In the genomic region with DNA sequence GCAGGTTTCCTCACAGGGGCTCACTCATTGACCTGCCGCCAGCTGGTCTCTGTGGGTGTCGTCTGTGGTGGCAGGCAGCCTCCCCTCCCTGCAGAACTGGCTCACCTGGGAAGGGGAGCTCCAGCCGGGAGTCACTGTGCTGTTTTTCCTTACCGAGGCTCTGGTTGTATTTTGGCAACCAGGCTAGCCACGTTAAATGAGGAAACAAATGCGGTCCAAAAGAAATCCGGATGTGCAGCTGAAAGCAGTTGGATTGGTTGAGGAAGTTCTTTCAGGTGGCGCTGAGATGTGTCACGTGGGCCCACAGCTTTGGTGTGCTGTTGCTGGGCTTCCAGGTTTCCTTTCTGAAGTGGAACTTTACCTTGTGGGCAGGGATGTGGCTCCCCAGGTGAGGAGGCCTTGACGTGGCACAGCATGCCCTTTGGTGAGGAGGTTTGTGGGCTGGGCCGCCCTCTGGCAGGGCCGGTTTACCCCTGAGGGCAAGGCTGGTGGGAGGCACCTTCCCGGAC, we compare ENCODE assay signal across 9 cellular contexts. TPM values are rescaled to one million over a fixed set of nuclear protein-coding genes. Genes with fewer than 3 reads are reported as not detected.
DNase-seq lines count a peak whose midpoint lies in the region; ATAC-seq, FAIRE-seq and TF ChIP-seq lines count a peak whose summit lies in the region.
"Had no signal": no experiment of that assay in that cellular context is flagged by ENCODE, and none has a peak within 500 bp of the region (broad histone marks: within the 10 kb centered on the region; RNA-seq: fewer than 3 reads in every experiment).

No MANE protein-coding gene starts in this region.

- ATAC-seq in right lobe of liver, result peak in 3 of 4 donors; percentile 18 to 36 (median 23)
- no peak for ATAC-seq in HepG2

- H2AFZ ChIP-seq in HepG2 (ENCODE audit: low read length) (no peak overlapping the region), OCI-LY7 (ENCODE audit: low read length) (peak overlapping the region; percentile 40)

- no peaks in the 10 kb centered on the region for H3K9me2 ChIP-seq in OCI-LY7 (ENCODE audit: insufficient read depth, low read length)

- H3K4me2 ChIP-seq in HepG2 (ENCODE audit: low read depth, low read length), result no peak overlapping the region
- peak overlapping the region; percentile 27; the same call in 1 of the 2 replicates for H3K4me2 ChIP-seq in OCI-LY7 (ENCODE audit: low read length)

- no peak for TF ChIP-seq POLR2A in right lobe of liver (IDR thresholded peaks at IDR 0.05)
- TF ChIP-seq POLR2A in HepG2 (IDR thresholded peaks at IDR 0.05; ENCODE audit: insufficient read depth in 1 of 2, low read depth in 2 of 2, low read length in 2 of 2), result no peak
- no peak for TF ChIP-seq POLR2A in suprapubic skin (IDR thresholded peaks at IDR 0.05)
- TF ChIP-seq POLR2A in uterus (IDR thresholded peaks at IDR 0.05), result no peak
- no peak for TF ChIP-seq POLR2A in transverse colon (IDR thresholded peaks at IDR 0.05)

- no peak overlapping the region for H3K4me3 ChIP-seq in right lobe of liver
- no peak overlapping the region for H3K4me3 ChIP-seq in HepG2 (replicated peaks in 1 of 3; ENCODE audit: insufficient read depth in 1 of 3, low read depth in 2 of 3, low read length in 3 of 3)
- no peak overlapping the region for H3K4me3 ChIP-seq in OCI-LY7 (ENCODE audit: low read depth, low read length, poor library complexity, severe bottlenecking)
- peak overlapping the region in 7 of 59 donors; percentile 2 to 19 (median 8) for H3K4me3 ChIP-seq in dorsolateral prefrontal cortex
- H3K4me3 ChIP-seq in suprapubic skin, result peak overlapping the region; percentile 7
- no peak overlapping the region for H3K4me3 ChIP-seq in uterus
- no peak overlapping the region for H3K4me3 ChIP-seq in transverse colon

- 66% methylated on average over 7 of the region's 13 CpGs for WGBS in right lobe of liver (ENCODE audit: insufficient coverage, low coverage, low lambda C conversion rate, missing lambda C conversion rate)
- 90% methylated on average over 13 of the region's 13 CpGs for whole genome bisulfite sequencing in HepG2 (ENCODE audit: low lambda C conversion rate)
- 44% methylated on average over 10 of the region's 13 CpGs for WGBS in suprapubic skin
- 64 to 80% methylated on average over 1 to 13 of the region's 13 CpGs for WGBS in transverse colon (ENCODE audit: low coverage in 1 of 2), 2 donors

- intact Hi-C loops in right lobe of liver (cut with DNase I) (no loop called here), HepG2 (cut with micrococcal nuclease; ENCODE audit: unreplicated experiment) (no loop called here), OCI-LY7 (cut with micrococcal nuclease; ENCODE audit: unreplicated experiment) (no loop called here), dorsolateral prefrontal cortex (cut with DNase I) (no loop called here), uterus (cut with DNase I; ENCODE audit: low total_unique reads) (no loop called here), transverse colon (cut with DNase I; ENCODE audit: low total_unique reads) (no loop called here)

- DNase-seq in right lobe of liver, result no peak
- no peak for DNase-seq in HepG2 (ENCODE audit: low spot score)
- DNase-seq in OCI-LY7 (ENCODE audit: low spot score), result peak; percentile 28
- peak in 3 of 10 donors; percentile 45 to 58 (median 56) for DNase-seq in dorsolateral prefrontal cortex
- no peak for DNase-seq in suprapubic skin (ENCODE audit: low spot score in 2 of 2)
- DNase-seq in uterus, result no peak
- no peak for DNase-seq in transverse colon
- DNase-seq in dermis blood vessel endothelial cell, result no peak
- DNase-seq: NCI-H146 had no signal

- in situ Hi-C loops in HepG2 (cut with HindIII; ENCODE audit: extremely low pct_ligation_motif_present, low pct_unique_long_range_greater_than_20kb), result no loop called here
- in situ Hi-C loops in transverse colon (cut with MboI; ENCODE audit: low pct_ligation_motif_present in 1 of 4, low pct_unique_long_range_greater_than_20kb in 1 of 4, low sequenced_read_pairs in 3 of 4), result no loop called here

- H4K20me1 ChIP-seq in HepG2 (ENCODE audit: insufficient read depth, low read length), result no peaks in the 10 kb centered on the region
- H4K20me1 ChIP-seq in OCI-LY7 (ENCODE audit: insufficient read depth, low read length), result no peaks in the 10 kb centered on the region

- H3K27me3 ChIP-seq in right lobe of liver (no peaks in the 10 kb centered on the region), HepG2 (ENCODE audit: control insufficient read depth in 1 of 2, insufficient read depth in 2 of 2, low read length in 2 of 2) (no peaks in the 10 kb centered on the region), dorsolateral prefrontal cortex (no peaks in the 10 kb centered on the region), suprapubic skin (no peaks in the 10 kb centered on the region), uterus (no peaks in the 10 kb centered on the region), transverse colon (no peaks in the 10 kb centered on the region)

- no peak for TF ChIP-seq EP300 in HepG2 (IDR thresholded peaks at IDR 0.05; ENCODE audit: low read depth in 2 of 2, low read length in 2 of 2)
- no peak for TF ChIP-seq EP300 in HepG2 (CRISPR knock-in tag; IDR thresholded peaks at IDR 0.05; ENCODE audit: borderline replicate concordance)
- no peak for TF ChIP-seq EP300 in suprapubic skin (IDR thresholded peaks at IDR 0.05)
- TF ChIP-seq EP300 in transverse colon (IDR thresholded peaks at IDR 0.05; ENCODE audit: low read depth), result no peak

- H3K79me2 ChIP-seq in HepG2 (ENCODE audit: insufficient read depth, low read length) (no peaks in the 10 kb centered on the region), OCI-LY7 (ENCODE audit: insufficient read depth, low read depth, low read length) (no peaks in the 10 kb centered on the region)

- H3K9ac ChIP-seq in HepG2 (ENCODE audit: insufficient read depth, low read depth, low read length), result no peak overlapping the region

- no peak for TF ChIP-seq RAD21 in HepG2 (CRISPR knock-in tag; IDR thresholded peaks at IDR 0.05)

- H3K4me1 ChIP-seq in right lobe of liver (no peaks in the 10 kb centered on the region), HepG2 (ENCODE audit: insufficient read depth, low read length) (peaks cover 7% of the 10 kb centered on the region; the same call in 1 of the 2 replicates), OCI-LY7 (ENCODE audit: insufficient read depth, low read length, poor library complexity, severe bottlenecking) (peaks cover 19% of the 10 kb centered on the region), suprapubic skin (peaks cover 19% of the 10 kb centered on the region), uterus (no peaks in the 10 kb centered on the region), transverse colon (peaks cover 0 to 12% (median 3%) of the 10 kb centered on the region in 4 donors)

- no peaks in the 10 kb centered on the region for H3K9me3 ChIP-seq in right lobe of liver
- no peaks in the 10 kb centered on the region for H3K9me3 ChIP-seq in HepG2 (ENCODE audit: low read length)
- no peaks in the 10 kb centered on the region for H3K9me3 ChIP-seq in OCI-LY7 (ENCODE audit: low read length)
- no peaks in the 10 kb centered on the region for H3K9me3 ChIP-seq in suprapubic skin
- H3K9me3 ChIP-seq in uterus, result no peaks in the 10 kb centered on the region
- no peaks in the 10 kb centered on the region for H3K9me3 ChIP-seq in transverse colon

- no peak for TF ChIP-seq CTCF in right lobe of liver (IDR thresholded peaks at IDR 0.05)
- TF ChIP-seq CTCF in HepG2 (CRISPR knock-in tag; IDR thresholded peaks at IDR 0.05), result no peak
- no peak for TF ChIP-seq CTCF in OCI-LY7 (conservative IDR thresholded peaks at IDR 0.05; ENCODE audit: low read length)
- TF ChIP-seq CTCF in dorsolateral prefrontal cortex (IDR thresholded peaks at IDR 0.05 in 54 of 56, conservative IDR thresholded peaks at IDR 0.05 in 2 of 56; ENCODE audit: low read depth in 1 of 56, partially characterized antibody in 56 of 56), result no peak
- TF ChIP-seq CTCF in suprapubic skin (IDR thresholded peaks at IDR 0.05), result no peak
- no peak for TF ChIP-seq CTCF in uterus (IDR thresholded peaks at IDR 0.05)
- TF ChIP-seq CTCF in transverse colon (IDR thresholded peaks at IDR 0.05), result no peak

- H3K27ac ChIP-seq in right lobe of liver (no peak overlapping the region), HepG2 (ENCODE audit: extremely low read length, insufficient read depth, low read length) (no peak overlapping the region), OCI-LY7 (ENCODE audit: low read depth, low read length, poor library complexity, severe bottlenecking) (no peak overlapping the region), dorsolateral prefrontal cortex (peak overlapping the region; percentile 30 to 99 (median 88)), suprapubic skin (peak overlapping the region; percentile 56), uterus (no peak overlapping the region), transverse colon (no peak overlapping the region)

- no TSS peak for BruUV-seq in HepG2 (replicated peaks; lab: Mats Ljungman, UMichigan)
- no TSS peak for BruUV-seq in OCI-LY7 (replicated peaks; lab: Mats Ljungman, UMichigan)

- no peaks in the 10 kb centered on the region for H3K36me3 ChIP-seq in right lobe of liver
- H3K36me3 ChIP-seq in HepG2 (replicated peaks in 1 of 2; ENCODE audit: control insufficient read depth in 1 of 2, insufficient read depth in 2 of 2, low read length in 2 of 2), result peaks cover 0 to 18% of the 10 kb centered on the region in 2 experiments; a peak in 1 of 5 replicates
- H3K36me3 ChIP-seq in OCI-LY7 (ENCODE audit: insufficient read depth, low read length), result no peaks in the 10 kb centered on the region
- H3K36me3 ChIP-seq in suprapubic skin, result peaks cover 17% of the 10 kb centered on the region
- H3K36me3 ChIP-seq in uterus, result no peaks in the 10 kb centered on the region
- no peaks in the 10 kb centered on the region for H3K36me3 ChIP-seq in transverse colon

- POLR2A ChIA-PET in HepG2 (lab: Yijun Ruan, JAX), result no interaction called here
- POLR2A ChIA-PET in OCI-LY7 (lab: Charles Lee), result no interaction called here

- no peak for FAIRE-seq in HepG2 (lab: Jason Lieb, UNC)

- CTCF ChIA-PET in HepG2 (lab: Yijun Ruan, JAX; ENCODE audit: low intra/inter-chr PET ratio, low total read pairs), result no interaction called here
- CTCF ChIA-PET in OCI-LY7 (lab: Charles Lee; ENCODE audit: unreplicated experiment), result no interaction called here

RNA-seq across cellular contexts. Expression of gene MTURN, which starts 14.2 kb away (rescaled TPM):
- total RNA-seq in right lobe of liver, result 1 to 10 TPM; 2.2 to 5.2 (median 2.9) TPM
- total RNA-seq in HepG2 (2016; rRNA removed; fragmentation: Illumina TruSeq; extraction: Trizol), result 5.7 and 8.2 TPM in 2 replicates
- total RNA-seq in HepG2 (2016; cell fraction: cytosol; rRNA removed; fragmentation: Illumina TruSeq; extraction: Trizol; ENCODE audit: low read depth), result 15.1 and 17.4 TPM in 2 replicates
- total RNA-seq in HepG2 (2016; cell fraction: insoluble cytoplasmic fraction; rRNA removed; fragmentation: Illumina TruSeq; extraction: Trizol), result 5.7 and 6.1 TPM in 2 replicates
- 16.1 and 17.3 TPM in 2 replicates for total RNA-seq in HepG2 (2016; cell fraction: membrane; rRNA removed; fragmentation: Illumina TruSeq; extraction: Trizol)
- 5.2 and 6.6 TPM in 2 replicates for total RNA-seq in HepG2 (2016; cell fraction: nucleus; rRNA removed; fragmentation: Illumina TruSeq; extraction: Trizol)
- 7.2 and 7.9 TPM in 2 replicates for polyA plus RNA-seq in HepG2 (2011; rRNA removed)
- polyA plus RNA-seq in HepG2 (2011; cell fraction: cytosol; rRNA removed), result 4.0 and 5.1 TPM in 2 replicates
- polyA plus RNA-seq in HepG2 (2011; cell fraction: nucleus; rRNA removed), result 8.4 and 11.0 TPM in 2 replicates
- polyA plus RNA-seq in HepG2 (2012), result 4.8 and 6.5 TPM in 2 replicates
- polyA plus RNA-seq in HepG2 (2016; cell fraction: cytosol; fragmentation: Illumina TruSeq; extraction: Trizol; ENCODE audit: low read depth), result 19.8 and 22.7 TPM in 2 replicates
- 6.6 TPM in 2 replicates for polyA plus RNA-seq in HepG2 (2016; cell fraction: insoluble cytoplasmic fraction; fragmentation: Illumina TruSeq; extraction: Trizol; ENCODE audit: low read depth)
- polyA plus RNA-seq in HepG2 (2016; cell fraction: membrane; fragmentation: Illumina TruSeq; extraction: Trizol; ENCODE audit: low read depth), result 16.0 and 17.6 TPM in 2 replicates
- polyA plus RNA-seq in HepG2 (2016; cell fraction: nucleus; fragmentation: Illumina TruSeq; extraction: Trizol; ENCODE audit: insufficient read depth, low read depth), result 7.4 and 7.9 TPM in 2 replicates
- polyA minus RNA-seq in HepG2 (2011; rRNA and poly(A)+ RNA removed; ENCODE audit: low replicate concordance), result 4.1 TPM in 2 replicates
- 1.8 and 4.4 TPM in 2 replicates for polyA minus RNA-seq in HepG2 (2011; cell fraction: cytosol; rRNA and poly(A)+ RNA removed)
- polyA minus RNA-seq in HepG2 (2011; cell fraction: nucleus; rRNA and poly(A)+ RNA removed), result 12.1 and 12.6 TPM in 2 replicates
- 1.7 and 2.9 TPM in 2 replicates for total RNA-seq in OCI-LY7 (2014; rRNA removed; shearing (Covaris generic))
- total RNA-seq in OCI-LY7 (2022), result 3.3 and 4.1 TPM in 2 replicates
- 1,000 to 10,000 TPM in 11 of 120 experiments, 100 to 1,000 TPM in 109; 338 to 1,341 (median 633) TPM for total RNA-seq in dorsolateral prefrontal cortex
- 100 to 1,000 TPM in 1 of 4 donors, 10 to 100 TPM in 3; 42.9 to 103 (median 58.0) TPM for total RNA-seq in suprapubic skin
- total RNA-seq in uterus, result 10 to 100 TPM; 45.1 to 75.9 (median 53.1) TPM
- 10 to 100 TPM in 3 of 4 donors, 1 to 10 TPM in 1; 7.9 to 28.3 (median 15.0) TPM for total RNA-seq in transverse colon
- 11.4 and 13.9 TPM in 2 replicates for total RNA-seq in dermis blood vessel endothelial cell

Comparison
In these comparisons a context has a peak if more than half of its experiments do, and no peak if none do; other contexts are left out.
1. H3K27ac ChIP-seq: peak in dorsolateral prefrontal cortex (59 of 59) and suprapubic skin (single experiment); none in right lobe of liver (0 of 3), HepG2 (single experiment), OCI-LY7 (single experiment), uterus (0 of 2) and transverse colon (0 of 4).